ENCODE assay signal across 17 cellular contexts in genomic region chr11:88193278-88193677, GRCh38.
"Had no signal": no experiment of that assay in that cellular context is flagged by ENCODE, and none has a peak within 500 bp of the region (broad histone marks: within the 10 kb centered on the region; RNA-seq: fewer than 3 reads in every experiment).

No MANE protein-coding gene starts in this region.

- DNase-seq: activated CD4-positive, alpha-beta memory T cell treated with anti-CD3 and anti-CD28 coated beads, Interleukin-2, amount 10 ng/mL, durations not matched to agents 7 days and 5 days; activated CD4-positive, alpha-beta T cell treated with anti-CD3 and anti-CD28 coated beads for 48 hours; activated CD4-positive, CD25-positive, alpha-beta regulatory T cell; activated CD8-positive, alpha-beta memory T cell treated with anti-CD3 and anti-CD28 coated beads, Interleukin-2, amount 10 ng/mL, durations not matched to agents 7 days and 5 days; dorsolateral prefrontal cortex; mesenchymal stem cell; mucosa of descending colon; naive B cell; stimulated activated naive CD8-positive, alpha-beta T cell treated with anti-CD3 and anti-CD28 coated beads, Interleukin-15, Interleukin-2, amounts not matched to agents 100 U/mL and 50 U/mL, for 24 hours; substantia nigra; transverse colon had no signal

- H3K4me1 Mint-ChIP-seq: activated CD4-positive, alpha-beta memory T cell treated with anti-CD3 and anti-CD28 coated beads, Interleukin-2, amount 10 ng/mL, durations not matched to agents 7 days and 5 days; naive B cell had no signal

- H3K27ac Mint-ChIP-seq: activated CD4-positive, alpha-beta memory T cell treated with anti-CD3 and anti-CD28 coated beads, Interleukin-2, amount 10 ng/mL, durations not matched to agents 7 days and 5 days; activated CD8-positive, alpha-beta memory T cell treated with anti-CD3 and anti-CD28 coated beads, Interleukin-2, amount 10 ng/mL, durations not matched to agents 7 days and 5 days; activated naive CD8-positive, alpha-beta T cell; naive B cell; neural progenitor cell; progenitor cell of endocrine pancreas had no signal

- H3K4me3 Mint-ChIP-seq: activated CD4-positive, alpha-beta memory T cell treated with anti-CD3 and anti-CD28 coated beads, Interleukin-2, amount 10 ng/mL, durations not matched to agents 7 days and 5 days; activated CD8-positive, alpha-beta memory T cell treated with anti-CD3 and anti-CD28 coated beads, Interleukin-2, amount 10 ng/mL, durations not matched to agents 7 days and 5 days; activated naive CD8-positive, alpha-beta T cell; neural progenitor cell had no signal

- H3K9me3 ChIP-seq: vagina had no signal

- H3K4me1 ChIP-seq: neural progenitor cell, right atrium auricular region, vagina had no signal

- H3K27me3 ChIP-seq: neural progenitor cell, right atrium auricular region, transverse colon, vagina had no signal

- H3K27ac ChIP-seq: dorsolateral prefrontal cortex, neural progenitor cell, right atrium auricular region, skin epidermis, transverse colon, vagina had no signal

- H3K27me3 Mint-ChIP-seq: naive B cell, progenitor cell of endocrine pancreas had no signal

- ATAC-seq: activated CD8-positive, alpha-beta memory T cell treated with anti-CD3 and anti-CD28 coated beads, Interleukin-2, amount 10 ng/mL, durations not matched to agents 7 days and 5 days; mucosa of descending colon; stimulated activated naive CD8-positive, alpha-beta T cell treated with anti-CD3 and anti-CD28 coated beads, Interleukin-15, Interleukin-2, amounts not matched to agents 100 U/mL and 50 U/mL, for 24 hours had no signal

- H3K4me3 ChIP-seq: dorsolateral prefrontal cortex, mucosa of descending colon, neural progenitor cell, right atrium auricular region, skin epidermis, transverse colon, vagina had no signal

- H3K36me3 ChIP-seq: neural progenitor cell, right atrium auricular region, transverse colon, vagina had no signal
